In genomic region chr9:126376903-126377342, GRCh38 we compare ENCODE assay signal across 19 cellular contexts. TPM values are rescaled to one million over a fixed set of nuclear protein-coding genes. Genes with fewer than 3 reads are reported as not detected.
A peak's percentile ranks its signal among the peaks of the same experiment; 100 is the strongest.
DNase-seq lines count a peak whose midpoint lies in the region; ATAC-seq, FAIRE-seq and TF ChIP-seq lines count a peak whose summit lies in the region.
"Had no signal": no experiment of that assay in that cellular context is flagged by ENCODE, and none has a peak within 500 bp of the region (broad histone marks: within the 10 kb centered on the region; RNA-seq: fewer than 3 reads in every experiment).

No MANE protein-coding gene starts in this region.

- H3K18ac ChIP-seq in H1 (ENCODE audit: extremely low read depth, low read length): no peak overlapping the region; the same call in 1 of the 2 replicates

- intact Hi-C loops in mammary epithelial cell (cut with micrococcal nuclease) (no loop called here), breast epithelium (cut with DNase I; ENCODE audit: low total_unique reads) (no loop called here), prostate gland (cut with DNase I) (loop anchor here (5.0 kb wide), 1 partner anchor 50 kb away; the partner anchor contains the start of gene MVB12B)

- H3K79me2 ChIP-seq in mammary epithelial cell (ENCODE audit: insufficient read depth, low read length) (no peaks in the 10 kb centered on the region), H1 (ENCODE audit: control insufficient read depth in 1 of 2, insufficient read depth in 2 of 2, low read length in 2 of 2) (no peaks in the 10 kb centered on the region)

- H4K20me1 ChIP-seq in mammary epithelial cell (ENCODE audit: insufficient read depth, low read length) (no peaks in the 10 kb centered on the region), H1 (replicated peaks in 1 of 2; ENCODE audit: control insufficient read depth in 1 of 2, insufficient read depth in 2 of 2, low read length in 2 of 2) (no peaks in the 10 kb centered on the region)

- no peaks in the 10 kb centered on the region for H3K23me2 ChIP-seq in H1 (ENCODE audit: low read depth, low read length)

- H3K4me1 Mint-ChIP-seq in nephron progenitor cell: peaks cover 90% of the 10 kb centered on the region

- H2BK5ac ChIP-seq in H1 (ENCODE audit: low read depth, low read length): no peak overlapping the region

- no TSS peak for BruUV-seq in mammary epithelial cell (replicated peaks; lab: Mats Ljungman, UMichigan)

- peak overlapping the region; percentile 37 for H3K4me3 Mint-ChIP-seq in nephron progenitor cell
- H3K4me3 Mint-ChIP-seq: activated T-cell treated with anti-CD3 and anti-CD28 coated beads, Interleukin-2, amount 50 U/mL, for 72 hours had no signal

- dilution Hi-C loops in mammary epithelial cell (cut with HindIII; ENCODE audit: low sequenced_read_pairs): no loop called here

- H3K79me1 ChIP-seq in H1 (ENCODE audit: low read depth, low read length): no peaks in the 10 kb centered on the region

- TF ChIP-seq EP300 in H1 (IDR thresholded peaks at IDR 0.05; ENCODE audit: borderline replicate concordance in 1 of 2, low read depth in 2 of 2, low read length in 2 of 2) (no peak), upper lobe of left lung (IDR thresholded peaks at IDR 0.05) (no peak)

- no peaks in the 10 kb centered on the region for H3K36me3 ChIP-seq in mammary epithelial cell (ENCODE audit: insufficient read depth, low read length)
- H3K36me3 ChIP-seq in breast epithelium: no peaks in the 10 kb centered on the region
- no peaks in the 10 kb centered on the region for H3K36me3 ChIP-seq in H1 (ENCODE audit: control insufficient read depth in 2 of 4, insufficient read depth in 4 of 4, low read length in 3 of 4)
- H3K36me3 ChIP-seq in upper lobe of left lung: no peaks in the 10 kb centered on the region
- H3K36me3 ChIP-seq in prostate gland: no peaks in the 10 kb centered on the region
- H3K36me3 ChIP-seq: MG63 had no signal

- FAIRE-seq in H1 (lab: Jason Lieb, UNC): no peak
- FAIRE-seq: HTR-8/SVneo, kidney had no signal

- TF ChIP-seq CTCF in mammary epithelial cell (conservative IDR thresholded peaks at IDR 0.05 in 1 of 2, IDR thresholded peaks at IDR 0.05 in 1 of 2; ENCODE audit: extremely low read depth in 1 of 2, insufficient read depth in 1 of 2, low read depth in 1 of 2, low read length in 2 of 2): no peak
- no peak for TF ChIP-seq CTCF in breast epithelium (IDR thresholded peaks at IDR 0.05)
- TF ChIP-seq CTCF in H1 (IDR thresholded peaks at IDR 0.05; ENCODE audit: control extremely low read depth in 1 of 3, insufficient read depth in 1 of 3, low read depth in 1 of 3, low read length in 3 of 3): no peak
- TF ChIP-seq CTCF in nephron progenitor cell (IDR thresholded peaks at IDR 0.05): no peak
- no peak for TF ChIP-seq CTCF in upper lobe of left lung (IDR thresholded peaks at IDR 0.05)
- no peak for TF ChIP-seq CTCF in prostate gland (IDR thresholded peaks at IDR 0.05)

- H3K4me1 ChIP-seq in mammary epithelial cell (ENCODE audit: insufficient read depth, low read length): peaks cover 39% of the 10 kb centered on the region
- H3K4me1 ChIP-seq in breast epithelium: no peaks in the 10 kb centered on the region
- H3K4me1 ChIP-seq in H1 (replicated peaks in 1 of 4; ENCODE audit: control insufficient read depth in 3 of 4, insufficient read depth in 4 of 4, low read length in 3 of 4): peaks cover 2 to 21% (median 13%) of the 10 kb centered on the region in 4 experiments
- peaks cover 37 to 72% (median 57%) of the 10 kb centered on the region in 4 donors for H3K4me1 ChIP-seq in upper lobe of left lung
- H3K4me1 ChIP-seq in prostate gland (replicated peaks): no peaks in the 10 kb centered on the region

- WGBS in mammary epithelial cell (ENCODE audit: low coverage, missing lambda C conversion rate): 100% methylated on average over 1 of the region's 8 CpGs
- WGBS in H1 (ENCODE audit: extremely low coverage in 1 of 2, insufficient coverage in 1 of 2, insufficient read length in 1 of 2, insufficient replicate concordance in 2 of 2, low coverage in 1 of 2, low lambda C conversion rate in 2 of 2, missing lambda C conversion rate in 1 of 2), 2 experiments: 72% methylated on average over 8 of the region's 8 CpGs; no CpG with 5 or more reads in 1 of the 2 experiments
- WGBS in upper lobe of left lung, 2 donors: 57 to 62% methylated on average over 8 of the region's 8 CpGs
- WGBS in prostate gland: 82% methylated on average over 8 of the region's 8 CpGs

- H3K9ac ChIP-seq in mammary epithelial cell (ENCODE audit: insufficient read depth, low read length) (no peak overlapping the region), H1 (replicated peaks in 1 of 4; ENCODE audit: extremely low read depth in 1 of 4, low read depth in 3 of 4, low read length in 3 of 4) (no peak overlapping the region)

- H3K56ac ChIP-seq in H1 (replicated peaks; ENCODE audit: insufficient read length, low read depth, low read length): no peak overlapping the region

- H3K4me3 ChIP-seq in mammary epithelial cell (replicated peaks in 1 of 3; ENCODE audit: insufficient read depth in 1 of 3, low read depth in 2 of 3, low read length in 3 of 3): peak overlapping the region in 1 of 3 experiments; percentile 3
- peak overlapping the region in 1 of 3 donors; percentile 32 for H3K4me3 ChIP-seq in breast epithelium
- H3K4me3 ChIP-seq in H1 (ENCODE audit: extremely low read depth in 1 of 4, insufficient read depth in 2 of 4, low read depth in 3 of 4, low read length in 4 of 4): no peak overlapping the region
- no peak overlapping the region for H3K4me3 ChIP-seq in upper lobe of left lung
- H3K4me3 ChIP-seq in prostate gland: no peak overlapping the region
- H3K4me3 ChIP-seq: coronary artery, esophagus squamous epithelium, MG63 had no signal

- no peak overlapping the region for H2BK120ac ChIP-seq in H1 (replicated peaks; ENCODE audit: low read depth, low read length)

- POLR2A ChIA-PET in H1 (lab: Charles Lee; ENCODE audit: partially characterized antibody): no interaction called here

- peaks cover 2% of the 10 kb centered on the region for H3K27me3 Mint-ChIP-seq in nephron progenitor cell (ENCODE audit: low read depth, poor library complexity)
- H3K27me3 Mint-ChIP-seq: CD8-positive, alpha-beta memory T cell had no signal

- TF ChIP-seq RAD21 in H1 (IDR thresholded peaks at IDR 0.05 in 1 of 2, conservative IDR thresholded peaks at IDR 0.05 in 1 of 2; ENCODE audit: low read depth in 2 of 2, low read length in 2 of 2): no peak

- peak overlapping the region; percentile 22 for H4K91ac ChIP-seq in H1 (replicated peaks; ENCODE audit: insufficient read length, low read length)

- ATAC-seq in upper lobe of left lung (ENCODE audit: low FRiP score in 2 of 2): no peak
- ATAC-seq: activated T-cell treated with anti-CD3 and anti-CD28 coated beads, Interleukin-2, amount 50 U/mL, for 72 hours had no signal

- H2AK5ac ChIP-seq in H1 (ENCODE audit: low read depth, low read length): no peak overlapping the region

- H3K27ac ChIP-seq in mammary epithelial cell (ENCODE audit: insufficient read depth, low read depth, low read length) (no peak overlapping the region), breast epithelium (peak overlapping the region in 1 of 2 donors; percentile 48), H1 (ENCODE audit: low read depth, low read length) (no peak overlapping the region), upper lobe of left lung (peak overlapping the region; percentile 56 to 86 (median 70)), prostate gland (peak overlapping the region in 1 of 2 donors; percentile 22)

- no peaks in the 10 kb centered on the region for H3K36me3 Mint-ChIP-seq in nephron progenitor cell (ENCODE audit: low read depth)

- CTCF ChIA-PET in mammary epithelial cell (lab: Charles Lee; ENCODE audit: low non-redundant PET) (no interaction called here), H1 (lab: Charles Lee; ENCODE audit: partially characterized antibody) (interaction anchor here (0.7 to 1.5 kb wide), 5 partner anchors 9 to 24 kb away, joined by 3 to 7 read pairs (median 4); no protein-coding TSS in a partner anchor)

- no peaks in the 10 kb centered on the region for H3K27me3 ChIP-seq in mammary epithelial cell (ENCODE audit: insufficient read depth, low read length)
- H3K27me3 ChIP-seq in breast epithelium: no peaks in the 10 kb centered on the region
- no peaks in the 10 kb centered on the region for H3K27me3 ChIP-seq in H1 (replicated peaks in 1 of 4; ENCODE audit: control insufficient read depth in 3 of 4, extremely low read depth in 1 of 4, insufficient read depth in 3 of 4, low read length in 3 of 4)
- no peaks in the 10 kb centered on the region for H3K27me3 ChIP-seq in upper lobe of left lung
- H3K27me3 ChIP-seq in prostate gland (replicated peaks; ENCODE audit: insufficient read depth): no peaks in the 10 kb centered on the region
- H3K27me3 ChIP-seq: esophagus squamous epithelium, MG63 had no signal

- H4K8ac ChIP-seq in H1 (ENCODE audit: extremely low read depth, insufficient read depth, low read length): no peak overlapping the region; the same call in 1 of the 2 replicates

- H2BK15ac ChIP-seq in H1 (ENCODE audit: low read length): no peak overlapping the region

- H2BK12ac ChIP-seq in H1 (ENCODE audit: low read depth, low read length): no peak overlapping the region

- H4K5ac ChIP-seq in H1 (ENCODE audit: insufficient read length, low read depth, low read length): no peak overlapping the region

- in situ Hi-C loops in mammary epithelial cell (cut with MboI; ENCODE audit: low sequenced_read_pairs in 2 of 2): no loop called here

- no peak for TF ChIP-seq POLR2A in breast epithelium (IDR thresholded peaks at IDR 0.05)
- TF ChIP-seq POLR2A in H1 (IDR thresholded peaks at IDR 0.05; ENCODE audit: control extremely low read depth in 1 of 2, low read depth in 2 of 2, low read length in 2 of 2): no peak
- no peak for TF ChIP-seq POLR2A in upper lobe of left lung (IDR thresholded peaks at IDR 0.05)
- TF ChIP-seq POLR2A in prostate gland (IDR thresholded peaks at IDR 0.05): no peak

- H2AFZ ChIP-seq in mammary epithelial cell (ENCODE audit: low read depth, low read length) (peak overlapping the region; percentile 97), H1 (ENCODE audit: low read length) (no peak overlapping the region)

- peak overlapping the region; percentile 87 for H3K27ac Mint-ChIP-seq in nephron progenitor cell
- H3K27ac Mint-ChIP-seq: activated T-cell treated with anti-CD3 and anti-CD28 coated beads, Interleukin-2, amount 50 U/mL, for 72 hours had no signal

- H3K9me3 Mint-ChIP-seq in nephron progenitor cell: no peaks in the 10 kb centered on the region
- H3K9me3 Mint-ChIP-seq: activated T-cell treated with anti-CD3 and anti-CD28 coated beads, Interleukin-2, amount 50 U/mL, for 72 hours; CD8-positive, alpha-beta memory T cell had no signal

- H3K9me3 ChIP-seq in mammary epithelial cell (replicated peaks; ENCODE audit: insufficient read depth, low read length): no peaks in the 10 kb centered on the region
- H3K9me3 ChIP-seq in breast epithelium: no peaks in the 10 kb centered on the region
- no peaks in the 10 kb centered on the region for H3K9me3 ChIP-seq in H1 (ENCODE audit: insufficient read depth in 2 of 2, low read depth in 1 of 2, low read length in 1 of 2)
- H3K9me3 ChIP-seq in upper lobe of left lung: no peaks in the 10 kb centered on the region
- no peaks in the 10 kb centered on the region for H3K9me3 ChIP-seq in prostate gland
- H3K9me3 ChIP-seq: esophagus squamous epithelium, MG63 had no signal

- DNase-seq in mammary epithelial cell: no peak
- DNase-seq in breast epithelium (ENCODE audit: low spot score in 2 of 2): no peak
- DNase-seq in H1 (ENCODE audit: low read depth in 1 of 2, low spot score in 2 of 2): no peak
- DNase-seq in nephron progenitor cell: no peak
- no peak for DNase-seq in upper lobe of left lung
- no peak for DNase-seq in prostate gland (ENCODE audit: low spot score)
- DNase-seq in activated CD8-positive, alpha-beta memory T cell treated with anti-CD3 and anti-CD28 coated beads for 24 hours: no peak
- no peak for DNase-seq in activated naive CD4-positive, alpha-beta T cell treated with anti-CD3 and anti-CD28 coated beads, Interleukin-2, amount 50 U/mL, for 16 hours
- DNase-seq: activated CD4-positive, alpha-beta T cell treated with anti-CD3 and anti-CD28 coated beads, Interleukin-2, amount 50 U/mL, for 4 hours; activated T-cell treated with anti-CD3 and anti-CD28 coated beads, Interleukin-2, amount 50 U/mL, for 72 hours; CD8-positive, alpha-beta memory T cell; esophagus squamous epithelium; kidney; MG63; NCI-H187 treated with DMSO at 0.1 percent for 48 hours; NCI-H446; stimulated activated CD4-positive, alpha-beta T cell treated with anti-CD3 and anti-CD28 coated beads, Interleukin-1b, Interleukin-23, amount 100 ng/mL, for 48 hours had no signal

- H3K14ac ChIP-seq in H1 (ENCODE audit: insufficient read length): no peak overlapping the region

- no peak overlapping the region for H3K4ac ChIP-seq in H1 (replicated peaks; ENCODE audit: insufficient read length, low read depth, low read length)

- no peak overlapping the region for H3K23ac ChIP-seq in H1 (ENCODE audit: insufficient read length)

- H2BK20ac ChIP-seq in H1 (ENCODE audit: low read length): no peak overlapping the region

- H3K4me2 ChIP-seq in mammary epithelial cell (ENCODE audit: insufficient read depth, low read depth, low read length) (peak overlapping the region; percentile 87), H1 (ENCODE audit: insufficient read depth in 1 of 2, low read depth in 2 of 2, low read length in 2 of 2) (peak overlapping the region in 1 of 2 experiments; percentile 33; a peak in 1 of 4 replicates)

RNA-seq across cellular contexts. Expression of gene MVB12B, which starts 50.3 kb away (rescaled TPM):
- 1 to 10 TPM; 3.0 to 6.6 TPM for total RNA-seq in mammary epithelial cell
- 2.2 TPM for polyA plus RNA-seq in mammary epithelial cell
- 0.36 TPM for polyA minus RNA-seq in mammary epithelial cell
- total RNA-seq in breast epithelium: 10 to 100 TPM in 1 of 3 donors, 1 to 10 TPM in 2; 8.2 to 12.6 (median 9.9) TPM
- 5.0 and 5.9 TPM in 2 replicates for total RNA-seq in H1 (2021; fragmentation: NEBNext Ultra II Directional; extraction: Animal tissue kit (Norgen Biotek cat#: 25700))
- 2.6 and 3.7 TPM in 2 replicates for polyA plus RNA-seq in H1 (2011; rRNA removed)
- 3.0 TPM for polyA plus RNA-seq in H1 (2011; cell fraction: cytosol; rRNA removed)
- 5.0 TPM for polyA plus RNA-seq in H1 (2011; cell fraction: nucleus; rRNA removed)
- polyA plus RNA-seq in H1 (2012, experiment 1 of 2): 3.1 to 4.5 TPM (median 3.4 TPM) in 4 replicates
- 3.0 TPM for polyA plus RNA-seq in H1 (2012, experiment 2 of 2)
- 2.8 TPM for polyA plus RNA-seq in H1 (2013, experiment 1 of 2)
- 2.6 TPM for polyA plus RNA-seq in H1 (2013, experiment 2 of 2)
- polyA minus RNA-seq in H1 (2011; rRNA and poly(A)+ RNA removed): 4.5 and 4.6 TPM in 2 replicates
- 6.5 TPM for polyA minus RNA-seq in H1 (2011; cell fraction: cytosol; rRNA and poly(A)+ RNA removed)
- polyA minus RNA-seq in H1 (2011; cell fraction: nucleus; rRNA and poly(A)+ RNA removed): 9.8 TPM
- total RNA-seq in upper lobe of left lung: 10 to 100 TPM; 36.7 to 60.7 (median 41.0) TPM
- 10 to 100 TPM; 17.3 to 28.4 TPM for total RNA-seq in prostate gland

Comparison
In these comparisons a context has a peak if more than half of its experiments do, and no peak if none do; other contexts are left out.
1. H3K27ac ChIP-seq: peak in upper lobe of left lung (4 of 4); none in mammary epithelial cell (single experiment) and H1 (single experiment).